ENCODE assay signal across 8 cellular contexts in the genomic region with DNA sequence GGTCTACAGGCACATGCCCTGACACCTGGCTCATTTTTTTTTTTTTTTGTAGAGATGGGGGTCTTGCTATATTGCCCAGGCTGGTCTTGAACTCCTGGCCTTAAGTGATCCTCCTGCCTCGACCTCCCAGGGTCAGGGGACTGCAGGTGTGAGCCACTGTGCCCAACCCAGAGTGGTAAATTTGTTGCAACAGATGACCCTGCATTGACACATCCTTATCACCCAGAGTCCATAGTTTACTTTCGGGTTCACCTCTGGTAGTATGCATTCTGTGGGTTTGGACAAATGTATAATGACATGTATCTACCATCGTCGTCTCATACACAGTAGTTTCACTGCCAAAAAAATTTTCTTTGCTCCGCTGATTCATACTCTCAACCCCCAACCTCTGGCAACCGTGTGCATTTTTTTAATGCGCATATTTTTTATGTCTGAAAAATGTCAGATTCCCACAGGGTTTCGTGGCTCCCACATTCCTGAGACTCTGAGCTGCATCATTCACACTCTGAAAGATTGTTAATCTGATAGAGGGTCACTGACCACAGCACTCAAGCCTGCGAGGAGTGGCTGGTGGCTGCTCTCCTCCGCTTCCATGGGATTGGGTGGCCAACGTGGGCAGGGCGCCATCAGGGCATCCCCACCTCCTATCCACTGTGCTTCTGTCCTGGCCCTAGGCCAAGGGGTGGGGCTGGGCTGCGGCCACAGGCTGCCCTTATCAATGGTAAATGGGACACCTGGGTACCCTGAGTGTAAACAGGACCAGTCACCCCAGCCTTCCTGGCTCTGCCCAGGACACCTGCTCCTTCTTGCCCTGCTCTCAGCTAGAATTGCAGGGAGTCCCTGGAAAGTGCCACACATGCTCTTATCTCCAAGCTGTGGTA. TPM values are rescaled to one million over a fixed set of nuclear protein-coding genes. Genes with fewer than 3 reads are reported as not detected.
DNase-seq lines count a peak whose midpoint lies in the region; ATAC-seq and TF ChIP-seq lines count a peak whose summit lies in the region.

No MANE protein-coding gene starts in this region.

- ATAC-seq in lower lobe of right lung (peak; percentile 65 to 72), GM19463 (IDR thresholded peaks at IDR 0.05; ENCODE audit: unreplicated experiment) (no peak), HG02885 (IDR thresholded peaks at IDR 0.05; ENCODE audit: poor library complexity, unreplicated experiment) (no peak)

- H3K36me3 Mint-ChIP-seq in brain (peaks cover 8% of the 10 kb centered on the region), endothelial cell (ENCODE audit: low read depth, unreplicated experiment) (peaks cover 28% of the 10 kb centered on the region)

- H3K9me3 Mint-ChIP-seq in brain (no peaks in the 10 kb centered on the region), endothelial cell (ENCODE audit: unreplicated experiment) (no peaks in the 10 kb centered on the region)

- TF ChIP-seq CTCF in brain (conservative IDR thresholded peaks at IDR 0.05) (no peak), lower lobe of right lung (IDR thresholded peaks at IDR 0.05) (no peak), endothelial cell (IDR thresholded peaks at IDR 0.05; ENCODE audit: unreplicated experiment) (no peak)

- peak; percentile 99 for DNase-seq in A172 (ENCODE audit: low spot score)
- DNase-seq in LoVo (ENCODE audit: low spot score), result peak; percentile 72
- peak; percentile 82 for DNase-seq in lower lobe of right lung
- DNase-seq in endothelial cell (ENCODE audit: low spot score), result no peak
- DNase-seq in stimulated activated CD4-positive, alpha-beta T cell treated with anti-CD3 and anti-CD28 coated beads, Interleukin-4, amount 100 ng/mL, for 4 hours, result no peak

- peaks cover 84% of the 10 kb centered on the region for H3K4me1 ChIP-seq in lower lobe of right lung

- no peaks in the 10 kb centered on the region for H3K27me3 ChIP-seq in lower lobe of right lung (ENCODE audit: low read depth)

- H3K4me1 Mint-ChIP-seq in brain (peaks cover 82% of the 10 kb centered on the region), endothelial cell (ENCODE audit: unreplicated experiment) (peaks cover 58% of the 10 kb centered on the region)

- H3K4me3 ChIP-seq in lower lobe of right lung, result no peak overlapping the region

- H3K27me3 Mint-ChIP-seq in brain (peaks cover 2% of the 10 kb centered on the region), endothelial cell (ENCODE audit: unreplicated experiment) (peaks cover 2% of the 10 kb centered on the region)

- H3K4me3 Mint-ChIP-seq in brain, result peak overlapping the region in 1 of 5 experiments; percentile 58
- no peak overlapping the region for H3K4me3 Mint-ChIP-seq in endothelial cell (ENCODE audit: unreplicated experiment)

- H3K27ac ChIP-seq in lower lobe of right lung, result peak overlapping the region; percentile 27

- H3K36me3 ChIP-seq in lower lobe of right lung, result peaks cover 29% of the 10 kb centered on the region

- H3K27ac Mint-ChIP-seq in brain, result peak overlapping the region; percentile 72 to 89 (median 85)
- no peak overlapping the region for H3K27ac Mint-ChIP-seq in endothelial cell (ENCODE audit: unreplicated experiment)

- intact Hi-C loops in lower lobe of right lung (cut with DNase I), result no loop called here

- H3K9me3 ChIP-seq in lower lobe of right lung, result no peaks in the 10 kb centered on the region

RNA-seq across cellular contexts. Expression of a gene that starts 9.6 kb away (rescaled TPM):
- 55.4 and 77.8 TPM in 2 replicates for total RNA-seq in A172 (2014; rRNA removed; shearing (Covaris generic))
- polyA plus RNA-seq in brain (ENCODE audit: insufficient read depth, low read depth, low replicate concordance), result 40.0 TPM
- total RNA-seq in lower lobe of right lung, result 117 TPM
- 178 TPM for total RNA-seq in endothelial cell (ENCODE audit: unreplicated experiment)

Comparison
In these comparisons a context has a peak if more than half of its experiments do, and no peak if none do; other contexts are left out.
1. DNase-seq: peak in A172 (single experiment), LoVo (single experiment) and lower lobe of right lung (single experiment); none in endothelial cell (single experiment) and stimulated activated CD4-positive, alpha-beta T cell treated with anti-CD3 and anti-CD28 coated beads, Interleukin-4, amount 100 ng/mL, for 4 hours (0 of 2).
2. ATAC-seq: peak in lower lobe of right lung (2 of 2); none in GM19463 (single experiment) and HG02885 (single experiment).